ENCODE assay signal across 30 cellular contexts in genomic region chr17:70021726-70022125, GRCh38. TPM values are rescaled to one million over a fixed set of nuclear protein-coding genes. Genes with fewer than 3 reads are reported as not detected.
A peak's percentile ranks its signal among the peaks of the same experiment; 100 is the strongest.
DNase-seq lines count a peak whose midpoint lies in the region; FAIRE-seq and TF ChIP-seq lines count a peak whose summit lies in the region.
"Had no signal": no experiment of that assay in that cellular context is flagged by ENCODE, and none has a peak within 500 bp of the region (broad histone marks: within the 10 kb centered on the region; RNA-seq: fewer than 3 reads in every experiment).

No MANE protein-coding gene starts in this region.

- no peak overlapping the region for H2BK12ac ChIP-seq in H9 (ENCODE audit: insufficient read length, low read depth, low read length)

- no peak overlapping the region for H3K56ac ChIP-seq in H9 (ENCODE audit: insufficient read length, low read depth, low read length)

- H3K9me3 Mint-ChIP-seq in H9 = no peaks in the 10 kb centered on the region; a peak in 1 of 5 replicates
- H3K9me3 Mint-ChIP-seq: activated T-cell treated with anti-CD3 and anti-CD28 coated beads, Interleukin-2, amount 50 U/mL, for 24 hours; CD4-positive, alpha-beta T cell; memory B cell; naive B cell had no signal

- no peak overlapping the region for H3K27ac Mint-ChIP-seq in H9
- H3K27ac Mint-ChIP-seq: activated T-cell treated with anti-CD3 and anti-CD28 coated beads, Interleukin-2, amount 50 U/mL, for 24 hours; CD4-positive, alpha-beta T cell; memory B cell; naive B cell had no signal

- H3K4ac ChIP-seq in H9 (ENCODE audit: low read depth, low read length) = no peak overlapping the region

- no peaks in the 10 kb centered on the region for H3K36me3 ChIP-seq in mammary epithelial cell (ENCODE audit: insufficient read depth, low read length)
- H3K36me3 ChIP-seq in breast epithelium = no peaks in the 10 kb centered on the region
- H3K36me3 ChIP-seq in mesodermal cell (ENCODE audit: control insufficient read depth, insufficient read depth, low read length) = no peaks in the 10 kb centered on the region
- H3K36me3 ChIP-seq: cardiac muscle cell had no signal

- in situ Hi-C loops in mammary epithelial cell (cut with MboI; ENCODE audit: low sequenced_read_pairs in 2 of 2) = no loop called here

- H4K20me1 ChIP-seq in mammary epithelial cell (ENCODE audit: insufficient read depth, low read length) (no peaks in the 10 kb centered on the region), H9 (ENCODE audit: control insufficient read depth, insufficient read depth, insufficient read length) (no peaks in the 10 kb centered on the region)

- H3K27me3 Mint-ChIP-seq in H9 (ENCODE audit: low read depth) = no peaks in the 10 kb centered on the region
- H3K27me3 Mint-ChIP-seq: activated T-cell treated with anti-CD3 and anti-CD28 coated beads, Interleukin-2, amount 50 U/mL, for 24 hours; CD4-positive, alpha-beta T cell; memory B cell; naive B cell had no signal

- H2AK5ac ChIP-seq in H9 (ENCODE audit: insufficient read length, low read length) = no peak overlapping the region

- H3K9me3 ChIP-seq in mammary epithelial cell (replicated peaks; ENCODE audit: insufficient read depth, low read length) (no peaks in the 10 kb centered on the region), breast epithelium (no peaks in the 10 kb centered on the region), mesodermal cell (ENCODE audit: control insufficient read depth, low read length) (no peaks in the 10 kb centered on the region), H9 (ENCODE audit: control insufficient read depth, low read depth, low read length) (no peaks in the 10 kb centered on the region)

- 50% methylated on average over 5 of the region's 5 CpGs for WGBS in mammary epithelial cell (ENCODE audit: low coverage, missing lambda C conversion rate)
- WGBS in mesodermal cell (ENCODE audit: insufficient coverage in 2 of 2), 2 experiments = 80 to 94% methylated on average over 2 to 4 of the region's 5 CpGs
- whole genome bisulfite sequencing in H9 (ENCODE audit: extremely low coverage, insufficient read length, low lambda C conversion rate) = no CpG with 5 or more reads among the region's 5 CpGs

- no peak overlapping the region for H2BK15ac ChIP-seq in H9 (ENCODE audit: low read depth, low read length)

- no peak overlapping the region for H2BK120ac ChIP-seq in H9 (ENCODE audit: low read depth, low read length, poor library complexity, severe bottlenecking)

- H3K4me2 ChIP-seq in mammary epithelial cell (ENCODE audit: insufficient read depth, low read depth, low read length) (no peak overlapping the region), H9 (ENCODE audit: insufficient read depth, insufficient read length, low read length) (no peak overlapping the region)
- H3K4me2 ChIP-seq: KMS-11 had no signal

- TF ChIP-seq CTCF in mammary epithelial cell (conservative IDR thresholded peaks at IDR 0.05 in 1 of 2, IDR thresholded peaks at IDR 0.05 in 1 of 2; ENCODE audit: extremely low read depth in 1 of 2, insufficient read depth in 1 of 2, low read depth in 1 of 2, low read length in 2 of 2) (no peak), breast epithelium (IDR thresholded peaks at IDR 0.05) (no peak), epithelial cell of esophagus (IDR thresholded peaks at IDR 0.05; ENCODE audit: insufficient read depth, low read depth, low read length, missing control alignments) (no peak), D721Med (IDR thresholded peaks at IDR 0.05; ENCODE audit: insufficient read depth, missing control alignments) (no peak), H9 (conservative IDR thresholded peaks at IDR 0.05) (no peak)

- dilution Hi-C loops in mammary epithelial cell (cut with HindIII; ENCODE audit: low sequenced_read_pairs) = no loop called here

- H4K5ac ChIP-seq in H9 (ENCODE audit: insufficient read length, low read depth, low read length) = no peak overlapping the region

- H3K23ac ChIP-seq in H9 (ENCODE audit: insufficient read length, low read depth, low read length) = no peak overlapping the region

- no peak overlapping the region for H4K91ac ChIP-seq in H9 (ENCODE audit: insufficient read length, low read depth, low read length)

- H2BK20ac ChIP-seq in H9 (ENCODE audit: low read depth, low read length, poor library complexity, severe bottlenecking) = no peak overlapping the region

- H3K27ac ChIP-seq in mammary epithelial cell (ENCODE audit: insufficient read depth, low read depth, low read length) = no peak overlapping the region
- no peak overlapping the region for H3K27ac ChIP-seq in breast epithelium
- peak overlapping the region; percentile 23 for H3K27ac ChIP-seq in mesodermal cell (ENCODE audit: low read depth, low read length, severe bottlenecking)
- no peak overlapping the region for H3K27ac ChIP-seq in H9 (ENCODE audit: insufficient read length, low read depth, low read length)
- H3K27ac ChIP-seq: 22Rv1, cardiac muscle cell, KMS-11 had no signal

- intact Hi-C loops in mammary epithelial cell (cut with micrococcal nuclease) = no loop called here
- intact Hi-C loops in breast epithelium (cut with DNase I; ENCODE audit: low total_unique reads) = loop anchor here (5.0 kb wide), 1 partner anchor 494 kb away; no protein-coding TSS in a partner anchor

- no peak overlapping the region for H2BK5ac ChIP-seq in H9 (ENCODE audit: insufficient read length, low read length)

- H3K4me1 Mint-ChIP-seq in H9 = peaks cover 0 to under 1% of the 10 kb centered on the region in 2 experiments; a peak in 1 of 4 replicates
- H3K4me1 Mint-ChIP-seq: memory B cell, naive B cell had no signal

- H3K79me1 ChIP-seq in H9 (ENCODE audit: insufficient read depth, low read depth, low read length, poor library complexity, severe bottlenecking) = no peaks in the 10 kb centered on the region

- H3K9ac ChIP-seq in mammary epithelial cell (ENCODE audit: insufficient read depth, low read length) = no peak overlapping the region
- no peak overlapping the region for H3K9ac ChIP-seq in H9 (ENCODE audit: extremely low read depth, insufficient read length, low read length)
- H3K9ac ChIP-seq: KMS-11 had no signal

- no peak overlapping the region for H3K14ac ChIP-seq in H9 (ENCODE audit: insufficient read depth, low read length)

- H3T11ph ChIP-seq in H9 (ENCODE audit: low read length) = no peak overlapping the region

- DNase-seq in mammary epithelial cell = no peak
- DNase-seq in breast epithelium (ENCODE audit: low spot score in 2 of 2) = no peak
- DNase-seq in epithelial cell of esophagus (ENCODE audit: low read depth) = peak; percentile 8
- DNase-seq in D721Med (ENCODE audit: insufficient read length, low spot score) = no peak
- DNase-seq in NCI-H1436 (lab: John Stamatoyannopoulos, UW) = no peak
- DNase-seq in H9 = no peak
- DNase-seq in DMS153 (lab: John Stamatoyannopoulos, UW) = no peak
- DNase-seq: activated CD4-positive, alpha-beta T cell treated with anti-CD3 and anti-CD28 coated beads for 4 hours; activated T-cell treated with anti-CD3 and anti-CD28 coated beads, Interleukin-2, amount 50 U/mL, for 24 hours; amniotic stem cell; CD4-positive, alpha-beta T cell; left cardiac atrium; naive B cell; NCI-H1930; NCI-H69; occipital lobe; retina; stimulated activated CD4-positive, alpha-beta T cell treated with anti-CD3 and anti-CD28 coated beads, Interleukin-12 subunit alpha, Interleukin-12 subunit beta, amount 100 ng/mL, for 4 hours; stimulated activated naive CD4-positive, alpha-beta T cell treated with Interleukin-2 at 50 U/mL for 16 hours; T-helper 2 cell had no signal

- H3K4me3 ChIP-seq in mammary epithelial cell (replicated peaks in 1 of 3; ENCODE audit: insufficient read depth in 1 of 3, low read depth in 2 of 3, low read length in 3 of 3) (no peak overlapping the region), breast epithelium (no peak overlapping the region), epithelial cell of esophagus (ENCODE audit: low read length) (no peak overlapping the region), mesodermal cell (ENCODE audit: extremely low read depth, insufficient read depth, low read length, poor library complexity, severe bottlenecking) (no peak overlapping the region)
- H3K4me3 ChIP-seq: cardiac muscle cell, GM12878 had no signal

- H3K79me2 ChIP-seq in mammary epithelial cell (ENCODE audit: insufficient read depth, low read length) = no peaks in the 10 kb centered on the region
- no peaks in the 10 kb centered on the region for H3K79me2 ChIP-seq in H9 (ENCODE audit: insufficient read depth, low read length)

- no peaks in the 10 kb centered on the region for H3K23me2 ChIP-seq in H9 (ENCODE audit: insufficient read length, low read depth, low read length, poor library complexity, severe bottlenecking)

- no peak for FAIRE-seq in D721Med (lab: Jason Lieb, UNC)
- FAIRE-seq: GM12878, H1, HTR-8/SVneo had no signal

- peak overlapping the region; percentile 47 for H2AFZ ChIP-seq in mammary epithelial cell (ENCODE audit: low read depth, low read length)
- H2AFZ ChIP-seq in H9 (ENCODE audit: low read length) = no peak overlapping the region

- no peak overlapping the region for H4K8ac ChIP-seq in H9 (replicated peaks; ENCODE audit: insufficient read length, low read depth, low read length)

- no peak overlapping the region for H3K4me3 Mint-ChIP-seq in H9
- H3K4me3 Mint-ChIP-seq: activated T-cell treated with anti-CD3 and anti-CD28 coated beads, Interleukin-2, amount 50 U/mL, for 24 hours; CD4-positive, alpha-beta T cell; memory B cell; naive B cell had no signal

- H3K36me3 Mint-ChIP-seq in H9 (ENCODE audit: insufficient read depth in 1 of 3, low read depth in 3 of 3) = no peaks in the 10 kb centered on the region
- H3K36me3 Mint-ChIP-seq: memory B cell, naive B cell had no signal

- CTCF ChIA-PET in mammary epithelial cell (lab: Charles Lee; ENCODE audit: low non-redundant PET) = no interaction called here

- H3K4me1 ChIP-seq in mammary epithelial cell (ENCODE audit: insufficient read depth, low read length) (no peaks in the 10 kb centered on the region), breast epithelium (no peaks in the 10 kb centered on the region), mesodermal cell (ENCODE audit: control insufficient read depth, insufficient read depth, low read length, poor library complexity, severe bottlenecking) (peaks cover 13% of the 10 kb centered on the region), H9 (ENCODE audit: insufficient read depth, low read length) (no peaks in the 10 kb centered on the region)

- BruUV-seq in mammary epithelial cell (replicated peaks; lab: Mats Ljungman, UMichigan) = no TSS peak

- no peak for TF ChIP-seq POLR2A in breast epithelium (IDR thresholded peaks at IDR 0.05)

- H3K18ac ChIP-seq in H9 (ENCODE audit: insufficient read length, low read depth, low read length) = no peak overlapping the region

- H3K27me3 ChIP-seq in mammary epithelial cell (ENCODE audit: insufficient read depth, low read length) = no peaks in the 10 kb centered on the region
- no peaks in the 10 kb centered on the region for H3K27me3 ChIP-seq in breast epithelium
- H3K27me3 ChIP-seq in H9 (ENCODE audit: insufficient read depth, low read length) = no peaks in the 10 kb centered on the region
- H3K27me3 ChIP-seq: cardiac muscle cell had no signal

RNA-seq across cellular contexts. Expression of gene KCNJ16, which starts 53.3 kb away (rescaled TPM):
- total RNA-seq in mammary epithelial cell (1 to 10 TPM in 1 of 2 donors, not detected in 1; 1.5 TPM), breast epithelium (10 to 100 TPM in 1 of 3 donors, 1 to 10 TPM in 1, under 1 TPM in 1; 0.32 to 18.6 (median 1.3) TPM), H9 (2021) (not detected in 2 replicates)
- polyA plus RNA-seq in mammary epithelial cell = 0.03 TPM
- polyA minus RNA-seq in mammary epithelial cell = not detected
- polyA plus RNA-seq in mesodermal cell (2013, experiment 1 of 2) = 0.11 TPM
- 0.10 TPM for polyA plus RNA-seq in mesodermal cell (2013, experiment 2 of 2)
- total RNA-seq: activated CD8-positive, alpha-beta memory T cell treated with anti-CD3 and anti-CD28 coated beads for 36 hours; cardiac muscle cell; CD4-positive, alpha-beta T cell; GM12878; H1; left cardiac atrium; RPMI7951 had no signal
- polyA plus RNA-seq: cardiac muscle cell, H1 had no signal
